Comparison of ENCODE assay signal across 15 cellular contexts in genomic region chr2:174680221-174680620, GRCh38.
A peak's percentile ranks its signal among the peaks of the same experiment; 100 is the strongest.
DNase-seq lines count a peak whose midpoint lies in the region; ATAC-seq and TF ChIP-seq lines count a peak whose summit lies in the region.
"Had no signal": no experiment of that assay in that cellular context is flagged by ENCODE, and none has a peak within 500 bp of the region (broad histone marks: within the 10 kb centered on the region; RNA-seq: fewer than 3 reads in every experiment).

No MANE protein-coding gene starts in this region.

- no peaks in the 10 kb centered on the region; the same call in 1 of the 2 replicates for H4K20me1 ChIP-seq in DND-41 (ENCODE audit: insufficient read depth, low read length)

- peaks cover 34% of the 10 kb centered on the region for H3K36me3 Mint-ChIP-seq in activated naive CD8-positive, alpha-beta T cell treated with anti-CD3 and anti-CD28 coated beads for 36 hours
- peaks cover 4% of the 10 kb centered on the region for H3K36me3 Mint-ChIP-seq in natural killer cell treated with Interleukin-12 subunit alpha and Interleukin-12 subunit beta and Interleukin-15 and Interleukin-18, amount 100 ng/mL, for 72 hours

- H3K4me1 Mint-ChIP-seq in activated naive CD8-positive, alpha-beta T cell treated with anti-CD3 and anti-CD28 coated beads for 36 hours: peaks cover 69% of the 10 kb centered on the region
- peaks cover 38 to 52% of the 10 kb centered on the region in 2 donors for H3K4me1 Mint-ChIP-seq in natural killer cell treated with Interleukin-12 subunit alpha and Interleukin-12 subunit beta and Interleukin-15 and Interleukin-18, amount 100 ng/mL, for 72 hours (ENCODE audit: low read depth in 2 of 2)

- no peak for TF ChIP-seq CTCF in DND-41 (IDR thresholded peaks at IDR 0.05; ENCODE audit: borderline replicate concordance, extremely low read depth, low read length, poor library complexity, severe bottlenecking)

- H3K9ac ChIP-seq in DND-41 (ENCODE audit: low read depth, low read length): 0 out of 2 replicates have a peak overlapping the region, but pooled peaks have one; percentile 90

- H3K9me3 Mint-ChIP-seq in activated naive CD8-positive, alpha-beta T cell treated with anti-CD3 and anti-CD28 coated beads for 36 hours: no peaks in the 10 kb centered on the region
- H3K9me3 Mint-ChIP-seq in natural killer cell treated with Interleukin-12 subunit alpha and Interleukin-12 subunit beta and Interleukin-15 and Interleukin-18, amount 100 ng/mL, for 72 hours: no peaks in the 10 kb centered on the region

- no peaks in the 10 kb centered on the region for H3K27me3 ChIP-seq in DND-41 (ENCODE audit: insufficient read depth, low read length, poor library complexity)

- H3K36me3 ChIP-seq in DND-41 (ENCODE audit: insufficient read depth, low read length): peaks cover 18% of the 10 kb centered on the region

- peak overlapping the region; percentile 77 for H3K4me2 ChIP-seq in DND-41 (ENCODE audit: insufficient read depth, low read length)

- H2AFZ ChIP-seq in DND-41 (ENCODE audit: low read depth, low read length): no peak overlapping the region

- H3K4me3 Mint-ChIP-seq in activated naive CD8-positive, alpha-beta T cell treated with anti-CD3 and anti-CD28 coated beads for 36 hours: peak overlapping the region; percentile 82
- peak overlapping the region; percentile 73 for H3K4me3 Mint-ChIP-seq in natural killer cell treated with Interleukin-12 subunit alpha and Interleukin-12 subunit beta and Interleukin-15 and Interleukin-18, amount 100 ng/mL, for 72 hours

- DNase-seq in NCI-H82 (lab: John Stamatoyannopoulos, UW) (peak; percentile 3), NCI-H82 treated with DMSO at 0.1 percent for 48 hours (lab: John Stamatoyannopoulos, UW; ENCODE audit: unreplicated experiment) (no peak), DND-41 (no peak), NCI-H187 treated with DMSO at 0.1 percent for 48 hours (lab: John Stamatoyannopoulos, UW) (no peak), NCI-H2171 treated with DMSO at 0.1 percent for 48 hours (lab: John Stamatoyannopoulos, UW) (no peak)
- no peak for DNase-seq in activated naive CD8-positive, alpha-beta T cell treated with anti-CD3 and anti-CD28 coated beads for 36 hours
- no peak for DNase-seq in natural killer cell treated with Interleukin-12 subunit alpha and Interleukin-12 subunit beta and Interleukin-15 and Interleukin-18, amount 100 ng/mL, for 72 hours (ENCODE audit: low spot score)
- DNase-seq in stimulated activated CD4-positive, alpha-beta T cell treated with anti-CD3 and anti-CD28 coated beads, Interleukin-4, amount 100 ng/mL, for 24 hours: no peak
- DNase-seq: aorta, left cardiac atrium, mucosa of descending colon, NCI-H1092, NCI-H2227 treated with DMSO at 0.1 percent for 48 hours, substantia nigra had no signal

- H3K4me3 ChIP-seq in DND-41 (ENCODE audit: low read depth in 1 of 2, low read length in 2 of 2): no peak overlapping the region
- H3K4me3 ChIP-seq: mucosa of descending colon had no signal

- H3K4me1 ChIP-seq in DND-41 (ENCODE audit: insufficient read depth, low read length): peaks cover 68% of the 10 kb centered on the region

- peak overlapping the region; percentile 30 for H3K27ac Mint-ChIP-seq in activated naive CD8-positive, alpha-beta T cell treated with anti-CD3 and anti-CD28 coated beads for 36 hours
- peak overlapping the region in 1 of 2 donors; percentile 16 for H3K27ac Mint-ChIP-seq in natural killer cell treated with Interleukin-12 subunit alpha and Interleukin-12 subunit beta and Interleukin-15 and Interleukin-18, amount 100 ng/mL, for 72 hours

- no peak overlapping the region; the same call in 1 of the 2 replicates for H3K27ac ChIP-seq in DND-41 (ENCODE audit: low read length)

- H3K79me2 ChIP-seq in DND-41 (ENCODE audit: insufficient read depth, low read length): peaks cover 65% of the 10 kb centered on the region

- H3K9me3 ChIP-seq in DND-41 (ENCODE audit: insufficient read depth, low read length, severe bottlenecking): no peaks in the 10 kb centered on the region
- H3K9me3 ChIP-seq: mucosa of descending colon had no signal

- ATAC-seq in DND-41 (ENCODE audit: insufficient read depth, low read depth): no peak
- ATAC-seq in natural killer cell treated with Interleukin-12 subunit alpha and Interleukin-12 subunit beta and Interleukin-15 and Interleukin-18, amount 100 ng/mL, for 72 hours: no peak
- ATAC-seq: HCT116, left cardiac atrium, mucosa of descending colon had no signal

- no peaks in the 10 kb centered on the region for H3K27me3 Mint-ChIP-seq in activated naive CD8-positive, alpha-beta T cell treated with anti-CD3 and anti-CD28 coated beads for 36 hours
- H3K27me3 Mint-ChIP-seq in natural killer cell treated with Interleukin-12 subunit alpha and Interleukin-12 subunit beta and Interleukin-15 and Interleukin-18, amount 100 ng/mL, for 72 hours: peaks cover 0 to 2% of the 10 kb centered on the region in 2 donors
